In the genomic region with DNA sequence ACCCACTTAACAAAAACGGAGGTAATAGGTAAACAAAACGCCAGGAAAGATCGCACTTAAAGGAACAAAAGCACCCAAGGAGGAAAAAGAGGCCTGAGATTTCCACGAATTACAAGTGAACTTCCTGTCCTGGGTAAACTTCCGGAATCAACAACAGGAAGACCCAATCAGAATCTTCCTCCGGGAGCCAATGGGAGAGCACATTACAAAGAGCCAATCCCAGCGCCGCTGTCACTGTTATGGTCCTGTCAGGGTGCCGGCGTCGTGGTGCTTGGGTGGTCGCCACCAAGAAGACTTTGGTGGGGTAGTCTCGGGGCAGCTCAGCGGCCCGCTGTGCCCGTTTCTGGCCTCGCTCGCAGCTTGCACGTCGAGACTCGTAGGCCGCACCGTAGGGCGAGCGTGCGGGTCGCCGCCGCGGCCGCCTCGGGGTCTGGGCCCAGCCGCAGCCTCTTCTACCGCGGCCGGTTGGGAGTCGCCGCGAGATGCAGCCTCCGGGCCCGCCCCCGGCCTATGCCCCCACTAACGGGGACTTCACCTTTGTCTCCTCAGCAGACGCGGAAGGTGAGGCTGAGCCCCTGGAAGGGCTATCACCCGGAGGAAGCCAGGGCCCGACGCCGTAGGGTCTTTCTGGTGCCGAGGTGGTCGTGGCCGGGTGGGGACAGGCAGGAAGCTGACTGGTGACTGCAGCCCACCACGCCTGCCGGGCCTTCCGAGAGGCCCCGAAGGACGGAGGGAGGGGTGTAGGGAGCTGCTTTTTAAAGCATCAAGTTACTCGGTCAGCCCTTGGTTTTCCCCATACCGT, we compare ENCODE assay signal across 1 cellular context.
A peak's percentile ranks its signal among the peaks of the same experiment; 100 is the strongest.
TF ChIP-seq lines count a peak whose summit lies in the region.

Gene YIPF4 (plus strand): TSS at position 231 of the 802 bp plus-strand sequence. CDS start 252 bp downstream, at position 483.

TF ChIP-seq in HepG2, 621 proteins besides CTCF, POLR2A, EP300 and RAD21 (continued from another document and continues in another):
- TF ChIP-seq ZNF281 (CRISPR knock-in tag; IDR thresholded peaks at IDR 0.05; ENCODE audit: borderline replicate concordance) (no peak; the same call in 1 of the 2 replicates), ZSCAN22 (CRISPR knock-in tag; IDR thresholded peaks at IDR 0.05) (no peak), ZKSCAN8 (CRISPR knock-in tag; IDR thresholded peaks at IDR 0.05; ENCODE audit: borderline replicate concordance) (peak; percentile 43; the same call in 1 of the 2 replicates), ATF7 (IDR thresholded peaks at IDR 0.05) (no peak), ATF7 (CRISPR knock-in tag; IDR thresholded peaks at IDR 0.05) (no peak), JUND (CRISPR knock-in tag; IDR thresholded peaks at IDR 0.05) (0 out of 2 replicates have a peak, but pooled peaks have one; percentile 22), ZNF333 (CRISPR knock-in tag; IDR thresholded peaks at IDR 0.05; ENCODE audit: borderline replicate concordance) (no peak; the same call in 1 of the 2 replicates), ZNF580 (CRISPR knock-in tag; IDR thresholded peaks at IDR 0.05; ENCODE audit: borderline replicate concordance, low read depth) (peak; percentile 16; the same call in 1 of the 2 replicates), U2AF1 (optimal IDR thresholded peaks at IDR 0.05; ENCODE audit: low read depth, low read length) (no peak), ZNF616 (CRISPR knock-in tag; IDR thresholded peaks at IDR 0.05; ENCODE audit: low read depth) (peak; percentile 89; the same call in 1 of the 2 replicates), ZNF513 (CRISPR knock-in tag; conservative IDR thresholded peaks at IDR 0.05) (0 out of 2 replicates have a peak, but pooled peaks have one; percentile 29), MEF2D (CRISPR knock-in tag; IDR thresholded peaks at IDR 0.05) (no peak), ZFP36L1 (CRISPR knock-in tag; IDR thresholded peaks at IDR 0.05) (no peak; the same call in 1 of the 2 replicates), YEATS2 (CRISPR knock-in tag; IDR thresholded peaks at IDR 0.05; ENCODE audit: borderline replicate concordance) (peak; percentile 80), MBNL3 (CRISPR knock-in tag; conservative IDR thresholded peaks at IDR 0.05) (no peak), ZBTB20 (CRISPR knock-in tag; IDR thresholded peaks at IDR 0.05; ENCODE audit: borderline replicate concordance, low read depth) (peak; percentile 24; the same call in 1 of the 2 replicates), SOX13 (IDR thresholded peaks at IDR 0.05) (no peak), SOX13 (CRISPR knock-in tag; conservative IDR thresholded peaks at IDR 0.05 in 1 of 2, IDR thresholded peaks at IDR 0.05 in 1 of 2) (peak in 1 of 2 experiments; percentile 7; a peak in 1 of 4 replicates), GABPA (IDR thresholded peaks at IDR 0.05; ENCODE audit: low read depth, low read length) (peak; percentile 75), GABPA (CRISPR knock-in tag; IDR thresholded peaks at IDR 0.05; ENCODE audit: low read depth) (peak; percentile 98), ZNF850 (CRISPR knock-in tag; conservative IDR thresholded peaks at IDR 0.05) (peak; percentile 66; the same call in 1 of the 2 replicates), SSRP1 (CRISPR knock-in tag; IDR thresholded peaks at IDR 0.05) (peak; percentile 80; the same call in 1 of the 2 replicates), MXD3 (CRISPR knock-in tag; IDR thresholded peaks at IDR 0.05) (peak; percentile 90; the same call in 1 of the 2 replicates), ZNF703 (CRISPR knock-in tag; IDR thresholded peaks at IDR 0.05; ENCODE audit: borderline replicate concordance) (no peak), MEIS2 (CRISPR knock-in tag; IDR thresholded peaks at IDR 0.05) (peak; percentile 81; the same call in 1 of the 2 replicates), KLF13 (CRISPR knock-in tag; IDR thresholded peaks at IDR 0.05) (0 out of 2 replicates have a peak, but pooled peaks have one; percentile 91), HINFP (CRISPR knock-in tag; IDR thresholded peaks at IDR 0.05; ENCODE audit: low read depth) (no peak), ZNF678 (CRISPR knock-in tag; IDR thresholded peaks at IDR 0.05) (no peak), ZNF124 (CRISPR knock-in tag; IDR thresholded peaks at IDR 0.05) (peak; percentile 82), POLR2G (IDR thresholded peaks at IDR 0.05; ENCODE audit: low read depth, low read length) (peak; percentile 91), ISL2 (CRISPR knock-in tag; IDR thresholded peaks at IDR 0.05) (peak; percentile 60; the same call in 1 of the 2 replicates), PHB2 (IDR thresholded peaks at IDR 0.05; ENCODE audit: partially characterized antibody) (no peak), ZNF430 (CRISPR knock-in tag; IDR thresholded peaks at IDR 0.05) (peak; percentile 77), NAIF1 (CRISPR knock-in tag; IDR thresholded peaks at IDR 0.05; ENCODE audit: borderline replicate concordance) (0 out of 2 replicates have a peak, but pooled peaks have one; percentile 14), ZSCAN9 (CRISPR knock-in tag; IDR thresholded peaks at IDR 0.05; ENCODE audit: borderline replicate concordance) (peak; percentile 89), AGO1 (IDR thresholded peaks at IDR 0.05; ENCODE audit: low read depth, low read length, poor library complexity, severe bottlenecking) (peak; percentile 65), SAFB2 (CRISPR knock-in tag; IDR thresholded peaks at IDR 0.05; ENCODE audit: borderline replicate concordance, low read depth) (peak; percentile 69; the same call in 1 of the 2 replicates), ZNF614 (CRISPR knock-in tag; IDR thresholded peaks at IDR 0.05; ENCODE audit: borderline replicate concordance) (no peak), POGZ (CRISPR knock-in tag; IDR thresholded peaks at IDR 0.05) (peak; percentile 20)
- TF ChIP-seq, protein P1, sequence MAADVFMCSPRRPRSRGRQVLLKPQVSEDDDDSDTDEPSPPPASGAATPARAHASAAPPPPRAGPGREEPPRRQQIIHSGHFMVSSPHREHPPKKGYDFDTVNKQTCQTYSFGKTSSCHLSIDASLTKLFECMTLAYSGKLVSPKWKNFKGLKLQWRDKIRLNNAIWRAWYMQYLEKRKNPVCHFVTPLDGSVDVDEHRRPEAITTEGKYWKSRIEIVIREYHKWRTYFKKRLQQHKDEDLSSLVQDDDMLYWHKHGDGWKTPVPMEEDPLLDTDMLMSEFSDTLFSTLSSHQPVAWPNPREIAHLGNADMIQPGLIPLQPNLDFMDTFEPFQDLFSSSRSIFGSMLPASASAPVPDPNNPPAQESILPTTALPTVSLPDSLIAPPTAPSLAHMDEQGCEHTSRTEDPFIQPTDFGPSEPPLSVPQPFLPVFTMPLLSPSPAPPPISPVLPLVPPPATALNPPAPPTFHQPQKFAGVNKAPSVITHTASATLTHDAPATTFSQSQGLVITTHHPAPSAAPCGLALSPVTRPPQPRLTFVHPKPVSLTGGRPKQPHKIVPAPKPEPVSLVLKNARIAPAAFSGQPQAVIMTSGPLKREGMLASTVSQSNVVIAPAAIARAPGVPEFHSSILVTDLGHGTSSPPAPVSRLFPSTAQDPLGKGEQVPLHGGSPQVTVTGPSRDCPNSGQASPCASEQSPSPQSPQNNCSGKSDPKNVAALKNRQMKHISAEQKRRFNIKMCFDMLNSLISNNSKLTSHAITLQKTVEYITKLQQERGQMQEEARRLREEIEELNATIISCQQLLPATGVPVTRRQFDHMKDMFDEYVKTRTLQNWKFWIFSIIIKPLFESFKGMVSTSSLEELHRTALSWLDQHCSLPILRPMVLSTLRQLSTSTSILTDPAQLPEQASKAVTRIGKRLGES (CRISPR knock-in tag; IDR thresholded peaks at IDR 0.05; ENCODE audit: borderline replicate concordance): no peak
- TF ChIP-seq, protein P2, sequence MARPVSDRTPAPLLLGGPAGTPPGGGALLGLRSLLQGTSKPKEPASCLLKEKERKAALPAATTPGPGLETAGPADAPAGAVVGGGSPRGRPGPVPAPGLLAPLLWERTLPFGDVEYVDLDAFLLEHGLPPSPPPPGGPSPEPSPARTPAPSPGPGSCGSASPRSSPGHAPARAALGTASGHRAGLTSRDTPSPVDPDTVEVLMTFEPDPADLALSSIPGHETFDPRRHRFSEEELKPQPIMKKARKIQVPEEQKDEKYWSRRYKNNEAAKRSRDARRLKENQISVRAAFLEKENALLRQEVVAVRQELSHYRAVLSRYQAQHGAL (CRISPR knock-in tag; IDR thresholded peaks at IDR 0.05; ENCODE audit: not compliant biosample characterization): no peak
- TF ChIP-seq, protein P3, sequence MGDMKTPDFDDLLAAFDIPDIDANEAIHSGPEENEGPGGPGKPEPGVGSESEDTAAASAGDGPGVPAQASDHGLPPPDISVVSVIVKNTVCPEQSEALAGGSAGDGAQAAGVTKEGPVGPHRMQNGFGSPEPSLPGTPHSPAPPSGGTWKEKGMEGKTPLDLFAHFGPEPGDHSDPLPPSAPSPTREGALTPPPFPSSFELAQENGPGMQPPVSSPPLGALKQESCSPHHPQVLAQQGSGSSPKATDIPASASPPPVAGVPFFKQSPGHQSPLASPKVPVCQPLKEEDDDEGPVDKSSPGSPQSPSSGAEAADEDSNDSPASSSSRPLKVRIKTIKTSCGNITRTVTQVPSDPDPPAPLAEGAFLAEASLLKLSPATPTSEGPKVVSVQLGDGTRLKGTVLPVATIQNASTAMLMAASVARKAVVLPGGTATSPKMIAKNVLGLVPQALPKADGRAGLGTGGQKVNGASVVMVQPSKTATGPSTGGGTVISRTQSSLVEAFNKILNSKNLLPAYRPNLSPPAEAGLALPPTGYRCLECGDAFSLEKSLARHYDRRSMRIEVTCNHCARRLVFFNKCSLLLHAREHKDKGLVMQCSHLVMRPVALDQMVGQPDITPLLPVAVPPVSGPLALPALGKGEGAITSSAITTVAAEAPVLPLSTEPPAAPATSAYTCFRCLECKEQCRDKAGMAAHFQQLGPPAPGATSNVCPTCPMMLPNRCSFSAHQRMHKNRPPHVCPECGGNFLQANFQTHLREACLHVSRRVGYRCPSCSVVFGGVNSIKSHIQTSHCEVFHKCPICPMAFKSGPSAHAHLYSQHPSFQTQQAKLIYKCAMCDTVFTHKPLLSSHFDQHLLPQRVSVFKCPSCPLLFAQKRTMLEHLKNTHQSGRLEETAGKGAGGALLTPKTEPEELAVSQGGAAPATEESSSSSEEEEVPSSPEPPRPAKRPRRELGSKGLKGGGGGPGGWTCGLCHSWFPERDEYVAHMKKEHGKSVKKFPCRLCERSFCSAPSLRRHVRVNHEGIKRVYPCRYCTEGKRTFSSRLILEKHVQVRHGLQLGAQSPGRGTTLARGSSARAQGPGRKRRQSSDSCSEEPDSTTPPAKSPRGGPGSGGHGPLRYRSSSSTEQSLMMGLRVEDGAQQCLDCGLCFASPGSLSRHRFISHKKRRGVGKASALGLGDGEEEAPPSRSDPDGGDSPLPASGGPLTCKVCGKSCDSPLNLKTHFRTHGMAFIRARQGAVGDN (CRISPR knock-in tag; IDR thresholded peaks at IDR 0.05): peak; percentile 96
- TF ChIP-seq, protein P4, sequence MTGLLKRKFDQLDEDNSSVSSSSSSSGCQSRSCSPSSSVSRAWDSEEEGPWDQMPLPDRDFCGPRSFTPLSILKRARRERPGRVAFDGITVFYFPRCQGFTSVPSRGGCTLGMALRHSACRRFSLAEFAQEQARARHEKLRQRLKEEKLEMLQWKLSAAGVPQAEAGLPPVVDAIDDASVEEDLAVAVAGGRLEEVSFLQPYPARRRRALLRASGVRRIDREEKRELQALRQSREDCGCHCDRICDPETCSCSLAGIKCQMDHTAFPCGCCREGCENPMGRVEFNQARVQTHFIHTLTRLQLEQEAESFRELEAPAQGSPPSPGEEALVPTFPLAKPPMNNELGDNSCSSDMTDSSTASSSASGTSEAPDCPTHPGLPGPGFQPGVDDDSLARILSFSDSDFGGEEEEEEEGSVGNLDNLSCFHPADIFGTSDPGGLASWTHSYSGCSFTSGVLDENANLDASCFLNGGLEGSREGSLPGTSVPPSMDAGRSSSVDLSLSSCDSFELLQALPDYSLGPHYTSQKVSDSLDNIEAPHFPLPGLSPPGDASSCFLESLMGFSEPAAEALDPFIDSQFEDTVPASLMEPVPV (CRISPR knock-in tag; IDR thresholded peaks at IDR 0.05): peak; percentile 97
